In the genomic region with DNA sequence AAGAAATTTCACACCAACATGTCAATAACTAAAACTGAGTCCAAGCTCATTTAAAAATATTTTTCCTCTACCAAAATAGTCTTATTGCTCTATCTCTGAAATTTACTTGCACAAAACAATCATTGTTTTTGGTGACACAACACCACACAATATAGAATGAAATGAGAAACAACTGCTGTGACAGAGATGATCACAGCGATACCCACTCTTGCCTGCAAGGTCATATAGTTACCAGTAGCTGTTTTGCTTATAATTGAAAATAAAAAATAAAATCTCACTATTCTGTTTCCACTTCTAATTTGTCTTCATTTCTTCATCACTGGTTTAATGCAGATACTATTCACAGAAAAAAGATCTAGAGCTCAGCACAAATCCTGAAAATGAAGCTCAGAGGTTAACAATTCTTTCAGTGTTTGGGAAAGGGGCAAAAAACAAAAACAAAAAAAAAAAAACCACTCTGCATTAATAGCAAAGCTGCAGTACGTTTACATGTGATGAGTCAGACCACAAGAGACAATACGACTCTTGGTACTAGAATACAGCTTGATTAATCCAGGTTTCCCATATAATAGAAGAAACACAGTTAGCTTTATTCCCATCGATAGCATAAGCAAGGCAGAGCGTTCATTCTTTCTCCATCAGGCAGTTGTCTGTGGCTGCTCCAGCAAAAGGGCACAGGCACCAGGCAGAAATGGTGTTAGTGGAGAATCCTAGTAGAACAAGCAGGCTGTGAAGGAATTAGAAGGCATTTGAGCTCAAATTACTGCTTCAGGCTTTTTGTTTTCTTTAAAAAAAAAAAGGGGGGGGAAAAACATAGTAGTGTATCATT, we compare ENCODE assay signal across 8 cellular contexts. TPM values are rescaled to one million over a fixed set of nuclear protein-coding genes. Genes with fewer than 3 reads are reported as not detected.
DNase-seq lines count a peak whose midpoint lies in the region; ATAC-seq and TF ChIP-seq lines count a peak whose summit lies in the region.

No MANE protein-coding gene starts in this region.

- peak overlapping the region; percentile 96 for H3K27ac ChIP-seq in AG04450 (ENCODE audit: low read depth, low read length)
- H3K27ac ChIP-seq in PC-3 (ENCODE audit: low read length), result peak overlapping the region; percentile 94

- H3K36me3 Mint-ChIP-seq in stimulated activated memory B cell treated with anti-CD40 and anti-IgM and Interleukin-4, amounts not matched to agents 10 μg/mL and 1 μg/mL and 100 μg/mL, for 72 hours, result peaks cover 5% of the 10 kb centered on the region

- no peak overlapping the region for H2AFZ ChIP-seq in PC-3 (ENCODE audit: low read length)

- peak overlapping the region; percentile 79 for H3K9ac ChIP-seq in PC-3 (ENCODE audit: low read length)

- peak; percentile 34 for DNase-seq in AG04450 (ENCODE audit: low read depth, low spot score)
- DNase-seq in PC-3, result peak; percentile 71
- DNase-seq in cerebellar cortex (ENCODE audit: low spot score), result peak; percentile 85
- no peak for DNase-seq in kidney epithelial cell (ENCODE audit: low read depth)
- DNase-seq in activated effector memory CD4-positive, alpha-beta T cell treated with Interleukin-2 at 50 U/mL for 16 hours, result no peak
- no peak for DNase-seq in HuH-7.5 (ENCODE audit: low spot score)

- peaks cover 13% of the 10 kb centered on the region for H3F3A ChIP-seq in PC-3 (ENCODE audit: low read length, unreplicated experiment)

- no peaks in the 10 kb centered on the region for H3K9me2 ChIP-seq in PC-3 (replicated peaks; ENCODE audit: low read length)

- H4K20me1 ChIP-seq in PC-3 (ENCODE audit: low read length), result no peaks in the 10 kb centered on the region

- CTCF ChIA-PET in AG04450 (lab: Charles Lee), result interaction anchor here (0.6 to 4.7 kb wide), 12 partner anchors 9 to 592 kb away, joined by 3 to 17 read pairs (median 3); no protein-coding TSS in a partner anchor
- CTCF ChIA-PET in PC-3 (lab: Charles Lee), result interaction anchor here (0.6 to 0.9 kb wide), 6 partner anchors 9 to 857 kb away, joined by 3 to 12 read pairs (median 6); no protein-coding TSS in a partner anchor

- ATAC-seq in GM21717 (IDR thresholded peaks at IDR 0.05; ENCODE audit: unreplicated experiment) (peak; percentile 26), PC-3 (peak; percentile 62)
- no peak for ATAC-seq in stimulated activated memory B cell treated with anti-CD40 and anti-IgM and Interleukin-4, amounts not matched to agents 10 μg/mL and 1 μg/mL and 100 μg/mL, for 72 hours

- BruUV-seq in PC-3 (replicated peaks; lab: Mats Ljungman, UMichigan), result TSS peak; percentile 55

- H3K27ac Mint-ChIP-seq in stimulated activated memory B cell treated with anti-CD40 and anti-IgM and Interleukin-4, amounts not matched to agents 10 μg/mL and 1 μg/mL and 100 μg/mL, for 72 hours, result peak overlapping the region; percentile 61

- POLR2A ChIA-PET in AG04450 (lab: Yijun Ruan, JAX), result interaction anchor here (0.6 to 1.7 kb wide), 10 partner anchors 16 to 468 kb away, joined by 3 to 7 read pairs (median 5); a partner anchor contains a TSS
- POLR2A ChIA-PET in PC-3 (lab: Charles Lee; ENCODE audit: unreplicated experiment), result interaction anchor here (0.5 to 1.0 kb wide), 7 partner anchors 27 to 344 kb away, joined by 3 to 19 read pairs (median 5); no protein-coding TSS in a partner anchor

- peaks cover 7% of the 10 kb centered on the region for H3K36me3 ChIP-seq in PC-3 (ENCODE audit: low read depth, low read length)
- no peaks in the 10 kb centered on the region for H3K36me3 ChIP-seq in kidney epithelial cell (ENCODE audit: control insufficient read depth, insufficient read depth, low read length)

- no peaks in the 10 kb centered on the region for H3K27me3 Mint-ChIP-seq in stimulated activated memory B cell treated with anti-CD40 and anti-IgM and Interleukin-4, amounts not matched to agents 10 μg/mL and 1 μg/mL and 100 μg/mL, for 72 hours

- intact Hi-C loops in PC-3 (cut with micrococcal nuclease), result loop anchor here (1.0 to 5.0 kb wide), 4 partner anchors 28 to 167 kb away; no protein-coding TSS in a partner anchor

- peak overlapping the region; percentile 66 for H3K4me3 Mint-ChIP-seq in stimulated activated memory B cell treated with anti-CD40 and anti-IgM and Interleukin-4, amounts not matched to agents 10 μg/mL and 1 μg/mL and 100 μg/mL, for 72 hours

- TF ChIP-seq CTCF in AG04450 (IDR thresholded peaks at IDR 0.05; ENCODE audit: low read depth, low read length) (no peak), PC-3 (conservative IDR thresholded peaks at IDR 0.05; ENCODE audit: low read depth, low read length) (no peak), kidney epithelial cell (IDR thresholded peaks at IDR 0.05; ENCODE audit: insufficient read depth, low read length, poor library complexity, severe bottlenecking) (no peak)

- H3K4me1 Mint-ChIP-seq in stimulated activated memory B cell treated with anti-CD40 and anti-IgM and Interleukin-4, amounts not matched to agents 10 μg/mL and 1 μg/mL and 100 μg/mL, for 72 hours, result peaks cover 61% of the 10 kb centered on the region

- H3K9me3 Mint-ChIP-seq in stimulated activated memory B cell treated with anti-CD40 and anti-IgM and Interleukin-4, amounts not matched to agents 10 μg/mL and 1 μg/mL and 100 μg/mL, for 72 hours, result no peaks in the 10 kb centered on the region

- H3K79me2 ChIP-seq in PC-3 (ENCODE audit: low read length), result peaks cover 90% of the 10 kb centered on the region

- H3K27me3 ChIP-seq in AG04450 (ENCODE audit: control insufficient read depth, insufficient read depth, low read length) (no peaks in the 10 kb centered on the region), PC-3 (ENCODE audit: low read length) (no peaks in the 10 kb centered on the region), kidney epithelial cell (ENCODE audit: control insufficient read depth, insufficient read depth, low read length) (no peaks in the 10 kb centered on the region)

- H3K9me3 ChIP-seq in AG04450 (ENCODE audit: control insufficient read depth, insufficient read depth, low read length) (no peaks in the 10 kb centered on the region), PC-3 (ENCODE audit: low read length) (no peaks in the 10 kb centered on the region)

- H3K4me2 ChIP-seq in PC-3 (ENCODE audit: low read length), result peak overlapping the region; percentile 90

- peaks cover 59% of the 10 kb centered on the region for H3K4me1 ChIP-seq in PC-3 (ENCODE audit: insufficient read depth, low read length)

- H3K4me3 ChIP-seq in AG04450 (ENCODE audit: low read depth, low read length) (peak overlapping the region; percentile 71), PC-3 (ENCODE audit: low read length) (peak overlapping the region; percentile 68), kidney epithelial cell (ENCODE audit: low read depth, low read length) (peak overlapping the region; percentile 33)

RNA-seq across cellular contexts. Expression of a gene that starts 0.8 kb away (rescaled TPM):
- 114 and 134 TPM in 2 replicates for polyA plus RNA-seq in AG04450 (2011; rRNA removed)
- polyA minus RNA-seq in AG04450 (2011; rRNA and poly(A)+ RNA removed), result 203 and 267 TPM in 2 replicates
- total RNA-seq in PC-3 (2014; rRNA removed), result 52.1 and 53.0 TPM in 2 replicates
- 27.4 and 28.4 TPM in 2 replicates for total RNA-seq in kidney epithelial cell

Comparison
In these comparisons a context has a peak if more than half of its experiments do, and no peak if none do; other contexts are left out.
1. DNase-seq: peak in AG04450 (single experiment), PC-3 (single experiment) and cerebellar cortex (single experiment); none in kidney epithelial cell (single experiment), activated effector memory CD4-positive, alpha-beta T cell treated with Interleukin-2 at 50 U/mL for 16 hours (single experiment) and HuH-7.5 (single experiment).
2. Peak in every context shown above with its lines, with median percentiles within 50 percentile points of each other: H3K4me3 ChIP-seq.